ENCODE assay signal across 18 cellular contexts in the genomic region with DNA sequence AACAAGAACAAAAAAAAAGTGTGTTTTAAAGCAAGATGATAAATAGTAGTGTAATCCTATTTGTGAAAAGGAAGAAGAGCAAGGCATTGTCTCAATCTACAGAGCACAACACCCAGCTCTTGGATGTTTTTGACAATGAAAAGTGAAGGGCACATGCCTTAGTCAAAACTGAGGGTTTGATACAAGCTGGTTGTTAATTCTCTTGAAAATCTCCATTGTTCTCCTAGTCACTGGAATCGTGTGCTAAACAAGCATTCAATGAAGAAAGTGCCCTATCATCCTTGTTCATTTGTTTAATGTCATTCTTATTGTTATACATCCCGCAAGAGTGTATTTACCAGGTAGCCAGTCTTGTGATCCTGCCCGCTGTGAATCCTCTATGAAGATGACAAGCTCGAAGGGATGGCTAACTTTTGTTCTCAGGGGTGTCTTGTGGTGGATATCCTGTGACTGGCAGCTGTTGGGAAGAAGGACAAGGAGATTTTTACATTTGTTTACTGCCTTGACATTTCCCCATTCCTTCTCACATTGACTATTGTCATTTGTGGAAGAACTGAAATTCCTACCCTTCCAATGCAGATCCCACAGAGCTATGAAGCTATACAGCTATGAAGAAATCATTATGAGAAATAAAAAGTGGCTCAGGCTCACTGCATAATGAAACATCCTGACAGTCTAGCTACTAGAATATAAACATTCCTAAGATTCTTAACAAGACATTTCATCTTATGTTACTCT.
A peak's percentile ranks its signal among the peaks of the same experiment; 100 is the strongest.
DNase-seq lines count a peak whose midpoint lies in the region; ATAC-seq and TF ChIP-seq lines count a peak whose summit lies in the region.
"Had no signal": no experiment of that assay in that cellular context is flagged by ENCODE, and none has a peak within 500 bp of the region (broad histone marks: within the 10 kb centered on the region; RNA-seq: fewer than 3 reads in every experiment).

No MANE protein-coding gene starts in this region.

- H3K4me1 Mint-ChIP-seq in stimulated activated memory B cell treated with anti-CD40 and anti-IgM and Interleukin-4, amounts not matched to agents 10 μg/mL and 1 μg/mL and 100 μg/mL, for 72 hours, result no peaks in the 10 kb centered on the region
- H3K4me1 Mint-ChIP-seq: CD8-positive, alpha-beta memory T cell; naive B cell had no signal

- TF ChIP-seq EP300 in tibial nerve (IDR thresholded peaks at IDR 0.05), result no peak

- no peaks in the 10 kb centered on the region for H3K27me3 ChIP-seq in tibial nerve
- H3K27me3 ChIP-seq: gastroesophageal sphincter had no signal

- peaks cover 0 to 5% (median 0%) of the 10 kb centered on the region in 4 donors for H3K4me1 ChIP-seq in tibial nerve
- H3K4me1 ChIP-seq: gastroesophageal sphincter had no signal

- no peak overlapping the region for H3K4me3 Mint-ChIP-seq in stimulated activated memory B cell treated with anti-CD40 and anti-IgM and Interleukin-4, amounts not matched to agents 10 μg/mL and 1 μg/mL and 100 μg/mL, for 72 hours
- H3K4me3 Mint-ChIP-seq: CD8-positive, alpha-beta memory T cell; naive B cell; T-helper 2 cell treated with Interferon-gamma antibody and Interleukin-4, amounts not matched to agents 5 μg/mL and 100 μg/mL, for 36 hours had no signal

- no peaks in the 10 kb centered on the region for H3K9me3 ChIP-seq in tibial nerve
- H3K9me3 ChIP-seq: gastroesophageal sphincter had no signal

- H3K36me3 Mint-ChIP-seq in stimulated activated memory B cell treated with anti-CD40 and anti-IgM and Interleukin-4, amounts not matched to agents 10 μg/mL and 1 μg/mL and 100 μg/mL, for 72 hours, result no peaks in the 10 kb centered on the region
- H3K36me3 Mint-ChIP-seq: CD8-positive, alpha-beta memory T cell; naive B cell had no signal

- H3K36me3 ChIP-seq in tibial nerve, result no peaks in the 10 kb centered on the region
- H3K36me3 ChIP-seq: gastroesophageal sphincter had no signal

- DNase-seq in HS-27A (ENCODE audit: low read depth), result peak; percentile 62
- peak; percentile 48 for DNase-seq in astrocyte of the hippocampus (ENCODE audit: low read depth, low spot score)
- peak; percentile 18 for DNase-seq in iPS-NIHi7 (ENCODE audit: extremely low spot score)
- DNase-seq in tibial nerve (ENCODE audit: low spot score in 2 of 2), result no peak
- no peak for DNase-seq in NCI-H1105 (lab: John Stamatoyannopoulos, UW)
- no peak for DNase-seq in NCI-H526 treated with DMSO at 0.1 percent for 48 hours (lab: John Stamatoyannopoulos, UW)
- DNase-seq: activated CD4-positive, alpha-beta T cell treated with anti-CD3 and anti-CD28 coated beads, Interleukin-2, amount 50 U/mL, for 1 hour; CD8-positive, alpha-beta memory T cell; effector CD4-positive, alpha-beta T cell; GF-D8; naive B cell; NCI-H1105 treated with DMSO at 0.1 percent for 48 hours; NCI-H524 treated with DMSO at 0.1 percent for 48 hours had no signal

- no peaks in the 10 kb centered on the region for H3K27me3 Mint-ChIP-seq in stimulated activated memory B cell treated with anti-CD40 and anti-IgM and Interleukin-4, amounts not matched to agents 10 μg/mL and 1 μg/mL and 100 μg/mL, for 72 hours
- H3K27me3 Mint-ChIP-seq: CD8-positive, alpha-beta memory T cell; naive B cell had no signal

- no peaks in the 10 kb centered on the region for H3K9me3 Mint-ChIP-seq in stimulated activated memory B cell treated with anti-CD40 and anti-IgM and Interleukin-4, amounts not matched to agents 10 μg/mL and 1 μg/mL and 100 μg/mL, for 72 hours

- TF ChIP-seq CTCF in tibial nerve (IDR thresholded peaks at IDR 0.05), result no peak

- WGBS in tibial nerve, 2 donors, result 33 to 43% methylated on average over 4 of the region's 4 CpGs

- no peak overlapping the region for H3K4me3 ChIP-seq in tibial nerve
- H3K4me3 ChIP-seq: gastroesophageal sphincter had no signal

- no peak for TF ChIP-seq POLR2A in tibial nerve (IDR thresholded peaks at IDR 0.05)

- H3K27ac ChIP-seq in tibial nerve, result peak overlapping the region in 3 of 4 donors; percentile 31 to 89 (median 61)
- H3K27ac ChIP-seq: gastroesophageal sphincter, RWPE1 had no signal

- H3K27ac Mint-ChIP-seq in stimulated activated memory B cell treated with anti-CD40 and anti-IgM and Interleukin-4, amounts not matched to agents 10 μg/mL and 1 μg/mL and 100 μg/mL, for 72 hours, result no peak overlapping the region
- H3K27ac Mint-ChIP-seq: CD8-positive, alpha-beta memory T cell; naive B cell; T-helper 2 cell treated with Interferon-gamma antibody and Interleukin-4, amounts not matched to agents 5 μg/mL and 100 μg/mL, for 36 hours had no signal

- no peak for ATAC-seq in stimulated activated memory B cell treated with anti-CD40 and anti-IgM and Interleukin-4, amounts not matched to agents 10 μg/mL and 1 μg/mL and 100 μg/mL, for 72 hours
- ATAC-seq: gastroesophageal sphincter, sciatic nerve had no signal

Comparison
In these comparisons a context has a peak if more than half of its experiments do, and no peak if none do; other contexts are left out.
1. DNase-seq: peak in HS-27A (single experiment), astrocyte of the hippocampus (single experiment) and iPS-NIHi7 (single experiment); none in tibial nerve (0 of 2), NCI-H1105 (single experiment) and NCI-H526 treated with DMSO at 0.1 percent for 48 hours (single experiment).